1 cellular context compared by ENCODE assay signal in genomic region chr22:43365715-43366440, GRCh38.
A peak's percentile ranks its signal among the peaks of the same experiment; 100 is the strongest.
TF ChIP-seq lines count a peak whose summit lies in the region.

No MANE protein-coding gene starts in this region.

TF ChIP-seq in HEK293, 187 proteins besides CTCF, POLR2A, EP300 and RAD21 (continued from another document):
- TF ChIP-seq ZNF518A (tag by site-specific recombination; conservative IDR thresholded peaks at IDR 0.05; ENCODE audit: low read depth), result no peak
- TF ChIP-seq ZNF610 (tag by site-specific recombination; IDR thresholded peaks at IDR 0.05; ENCODE audit: borderline replicate concordance), result no peak
- TF ChIP-seq GFI1B (tag by site-specific recombination; IDR thresholded peaks at IDR 0.05), result no peak
- TF ChIP-seq GLIS2 (tag by site-specific recombination; IDR thresholded peaks at IDR 0.05), result no peak
- no peak for TF ChIP-seq ZNF266 (tag by site-specific recombination; IDR thresholded peaks at IDR 0.05; ENCODE audit: low read depth)
- peak; percentile 84 for TF ChIP-seq EGR2 (tag by site-specific recombination; IDR thresholded peaks at IDR 0.05; ENCODE audit: low read depth)
- peak; percentile 31; the same call in 1 of the 2 replicates for TF ChIP-seq ZNF16 (tag by site-specific recombination; IDR thresholded peaks at IDR 0.05; ENCODE audit: low read depth)
- TF ChIP-seq ZNF362 (tag by site-specific recombination; IDR thresholded peaks at IDR 0.05), result no peak
- TF ChIP-seq ZNF26 (tag by site-specific recombination; IDR thresholded peaks at IDR 0.05), result no peak
- TF ChIP-seq ZNF350 (tag by site-specific recombination; IDR thresholded peaks at IDR 0.05), result no peak
